In genomic region chr15:40443846-40444245, GRCh38 we compare ENCODE assay signal across 15 cellular contexts. TPM values are rescaled to one million over a fixed set of nuclear protein-coding genes. Genes with fewer than 3 reads are reported as not detected.
A peak's percentile ranks its signal among the peaks of the same experiment; 100 is the strongest.
DNase-seq lines count a peak whose midpoint lies in the region; ATAC-seq and TF ChIP-seq lines count a peak whose summit lies in the region.
"Had no signal": no experiment of that assay in that cellular context is flagged by ENCODE, and none has a peak within 500 bp of the region (broad histone marks: within the 10 kb centered on the region; RNA-seq: fewer than 3 reads in every experiment).

No MANE protein-coding gene starts in this region.

- peaks cover 33% of the 10 kb centered on the region for H3K4me1 Mint-ChIP-seq in MCF 10A (ENCODE audit: insufficient read depth, unreplicated experiment)
- peaks cover 30% of the 10 kb centered on the region for H3K4me1 Mint-ChIP-seq in activated T-helper 17 cell treated with anti-CD3 and anti-CD28 coated beads, Interleukin-2, amount 50 U/mL, for 72 hours

- CTCF ChIA-PET in MCF 10A (lab: Yijun Ruan, JAX) = interaction anchor here (0.6 to 1.5 kb wide), 3 partner anchors 9 to 146 kb away, joined by 3 to 5 read pairs (median 4); no protein-coding TSS in a partner anchor

- H3K27ac ChIP-seq in breast epithelium (peak overlapping the region in 1 of 2 donors; percentile 36), mesendoderm (ENCODE audit: low read depth, low read length) (no peak overlapping the region), psoas muscle (no peak overlapping the region)
- H3K27ac ChIP-seq: cardiac muscle cell, uterus had no signal

- H3K23ac ChIP-seq in mesendoderm (ENCODE audit: low read length) = no peak overlapping the region

- no peak overlapping the region for H2BK15ac ChIP-seq in mesendoderm (replicated peaks; ENCODE audit: low read depth)

- H3K27me3 Mint-ChIP-seq in MCF 10A (ENCODE audit: insufficient read depth, unreplicated experiment) = no peaks in the 10 kb centered on the region
- peaks cover 2% of the 10 kb centered on the region for H3K27me3 Mint-ChIP-seq in activated T-helper 17 cell treated with anti-CD3 and anti-CD28 coated beads, Interleukin-2, amount 50 U/mL, for 72 hours

- H2BK5ac ChIP-seq in mesendoderm (ENCODE audit: low read length) = no peak overlapping the region

- H3K27me3 ChIP-seq in breast epithelium = no peaks in the 10 kb centered on the region
- H3K27me3 ChIP-seq in mesendoderm (ENCODE audit: insufficient read depth, low read length, poor library complexity) = no peaks in the 10 kb centered on the region
- H3K27me3 ChIP-seq in psoas muscle (ENCODE audit: insufficient read depth in 3 of 3, low read length in 2 of 3) = no peaks in the 10 kb centered on the region
- H3K27me3 ChIP-seq: BE2C, cardiac muscle cell, uterus had no signal

- no peaks in the 10 kb centered on the region for H3K36me3 Mint-ChIP-seq in MCF 10A (ENCODE audit: insufficient read depth, unreplicated experiment)
- H3K36me3 Mint-ChIP-seq in activated T-helper 17 cell treated with anti-CD3 and anti-CD28 coated beads, Interleukin-2, amount 50 U/mL, for 72 hours (ENCODE audit: low read depth) = peaks cover 7% of the 10 kb centered on the region

- H3K9me3 ChIP-seq in breast epithelium = no peaks in the 10 kb centered on the region
- no peaks in the 10 kb centered on the region for H3K9me3 ChIP-seq in psoas muscle
- H3K9me3 ChIP-seq: BE2C, uterus had no signal

- no peak overlapping the region for H4K5ac ChIP-seq in mesendoderm (ENCODE audit: low read length)

- peak overlapping the region; percentile 77 for H3K9ac ChIP-seq in mesendoderm (ENCODE audit: low read length)

- TF ChIP-seq CTCF in MCF 10A (IDR thresholded peaks at IDR 0.05; ENCODE audit: unreplicated experiment) = no peak
- no peak for TF ChIP-seq CTCF in breast epithelium (IDR thresholded peaks at IDR 0.05)
- no peak for TF ChIP-seq CTCF in psoas muscle (IDR thresholded peaks at IDR 0.05)

- intact Hi-C loops in MCF 10A (cut with micrococcal nuclease) = loop anchor here (10.0 kb wide), 1 partner anchor 121 kb away; the partner anchor contains the start of genes CCDC32 and RPUSD2
- intact Hi-C loops in breast epithelium (cut with DNase I; ENCODE audit: low total_unique reads) = no loop called here
- intact Hi-C loops in psoas muscle (cut with DNase I) = loop anchor here (2.0 to 5.0 kb wide), 2 partner anchors 63 kb away; no protein-coding TSS in a partner anchor

- peaks cover 23% of the 10 kb centered on the region for H3K79me1 ChIP-seq in mesendoderm (ENCODE audit: low read length)

- H4K8ac ChIP-seq in mesendoderm (ENCODE audit: low read depth, low read length) = no peak overlapping the region

- H3K18ac ChIP-seq in mesendoderm (ENCODE audit: low read length) = no peak overlapping the region

- ATAC-seq in activated T-helper 17 cell treated with anti-CD3 and anti-CD28 coated beads, Interleukin-2, amount 50 U/mL, for 72 hours (replicated peaks) = no peak
- ATAC-seq in psoas muscle (no peak), HG03378 (IDR thresholded peaks at IDR 0.05; ENCODE audit: unreplicated experiment) (no peak)

- POLR2A ChIA-PET in MCF 10A (lab: Yijun Ruan, JAX) = interaction anchor here (1.2 to 4.6 kb wide), 2 partner anchors 12 to 25 kb away, joined by 3 to 25 read pairs; no protein-coding TSS in a partner anchor

- H3K27ac Mint-ChIP-seq in MCF 10A (ENCODE audit: low read depth, unreplicated experiment) = no peak overlapping the region
- peak overlapping the region; percentile 16 for H3K27ac Mint-ChIP-seq in activated T-helper 17 cell treated with anti-CD3 and anti-CD28 coated beads, Interleukin-2, amount 50 U/mL, for 72 hours

- peaks cover 10 to 15% of the 10 kb centered on the region in 2 donors for H3K4me1 ChIP-seq in breast epithelium
- peaks cover 30% of the 10 kb centered on the region for H3K4me1 ChIP-seq in mesendoderm (ENCODE audit: control insufficient read depth, low read depth, low read length)
- H3K4me1 ChIP-seq in psoas muscle = peaks cover 19% of the 10 kb centered on the region
- H3K4me1 ChIP-seq: uterus had no signal

- no peaks in the 10 kb centered on the region for H3K36me3 ChIP-seq in breast epithelium
- H3K36me3 ChIP-seq in mesendoderm (ENCODE audit: control insufficient read depth, insufficient read depth, low read length) = no peaks in the 10 kb centered on the region
- H3K36me3 ChIP-seq in psoas muscle (ENCODE audit: insufficient read depth in 1 of 2, low read depth in 1 of 2) = no peaks in the 10 kb centered on the region
- H3K36me3 ChIP-seq: BE2C, cardiac muscle cell, uterus had no signal

- H3K56ac ChIP-seq in mesendoderm (ENCODE audit: low read length) = peak overlapping the region; percentile 65

- H3K4me3 Mint-ChIP-seq in MCF 10A (ENCODE audit: unreplicated experiment) = peak overlapping the region; percentile 17
- peak overlapping the region; percentile 72 for H3K4me3 Mint-ChIP-seq in activated T-helper 17 cell treated with anti-CD3 and anti-CD28 coated beads, Interleukin-2, amount 50 U/mL, for 72 hours

- BruUV-seq in MCF 10A (replicated peaks; lab: Mats Ljungman, UMichigan) = no TSS peak

- DNase-seq in MCF 10A (ENCODE audit: unreplicated experiment) = no peak
- DNase-seq in breast epithelium (ENCODE audit: low spot score in 2 of 2) = no peak
- no peak for DNase-seq in mesendoderm
- no peak for DNase-seq in psoas muscle
- DNase-seq in HuH-7.5 (ENCODE audit: low spot score) = no peak
- DNase-seq in OCI-M2 (lab: John Stamatoyannopoulos, UW; ENCODE audit: unreplicated experiment) = no peak
- DNase-seq: activated CD4-positive, CD25-positive, alpha-beta regulatory T cell; BE2C; kidney; NCI-H187; stimulated activated CD4-positive, alpha-beta T cell treated with anti-CD3 and anti-CD28 coated beads, Interleukin-2, amount 100 ng/mL, for 24 hours; uterus had no signal

- H2BK120ac ChIP-seq in mesendoderm (ENCODE audit: low read depth, low read length) = no peak overlapping the region

- H2AK5ac ChIP-seq in mesendoderm (ENCODE audit: low read length) = no peak overlapping the region

- no peak for TF ChIP-seq POLR2A in breast epithelium (IDR thresholded peaks at IDR 0.05)

- H3K79me2 ChIP-seq in mesendoderm (ENCODE audit: control insufficient read depth, insufficient read depth, low read length) = peaks cover 70% of the 10 kb centered on the region

- no peak overlapping the region for H3K4me3 ChIP-seq in breast epithelium
- no peak overlapping the region for H3K4me3 ChIP-seq in mesendoderm (ENCODE audit: low read length)
- H3K4me3 ChIP-seq in psoas muscle = no peak overlapping the region
- H3K4me3 ChIP-seq: cardiac muscle cell, uterus had no signal

- no peak overlapping the region for H3K4me2 ChIP-seq in mesendoderm (ENCODE audit: low read length)

- no peak overlapping the region for H3K4ac ChIP-seq in mesendoderm (ENCODE audit: low read depth, low read length)

- no peaks in the 10 kb centered on the region for H3K9me3 Mint-ChIP-seq in MCF 10A (ENCODE audit: unreplicated experiment)
- H3K9me3 Mint-ChIP-seq in activated T-helper 17 cell treated with anti-CD3 and anti-CD28 coated beads, Interleukin-2, amount 50 U/mL, for 72 hours = no peaks in the 10 kb centered on the region

- no CpG with 5 or more reads among the region's 3 CpGs for WGBS in mesendoderm (ENCODE audit: extremely low coverage, insufficient coverage, low lambda C conversion rate)
- 79 to 81% (median 81%) methylated on average over 3 of the region's 3 CpGs for WGBS in psoas muscle, 3 donors

RNA-seq across cellular contexts. Expression of gene BAHD1, which starts 3.1 kb away (rescaled TPM):
- total RNA-seq in MCF 10A (2022) (14.9 and 15.1 TPM in 2 replicates), breast epithelium (10 to 100 TPM in 2 of 3 donors, 1 to 10 TPM in 1; 9.9 to 14.6 (median 11.8) TPM), psoas muscle (10 to 100 TPM; 12.5 to 15.6 (median 13.4) TPM)
- 10 to 100 TPM; 16.6 to 20.3 TPM for total RNA-seq in activated T-helper 17 cell treated with anti-CD3 and anti-CD28 coated beads, Interleukin-2, amount 50 U/mL, for 72 hours
- 19.9 TPM for polyA plus RNA-seq in mesendoderm (2013, experiment 1 of 2)
- polyA plus RNA-seq in mesendoderm (2013, experiment 2 of 2) = 20.3 TPM
- polyA plus RNA-seq in psoas muscle = 10 to 100 TPM in 2 of 3 donors, 1 to 10 TPM in 1; 9.9 to 14.6 (median 12.3) TPM

RNA-seq across cellular contexts. Expression of gene CHST14, which starts 26.9 kb away (rescaled TPM):
- total RNA-seq in MCF 10A (2022) (5.8 and 7.3 TPM in 2 replicates), breast epithelium (10 to 100 TPM in 1 of 3 donors, 1 to 10 TPM in 2; 8.8 to 10.8 (median 9.3) TPM), psoas muscle (1 to 10 TPM; 3.8 to 5.3 (median 4.2) TPM)
- total RNA-seq in activated T-helper 17 cell treated with anti-CD3 and anti-CD28 coated beads, Interleukin-2, amount 50 U/mL, for 72 hours = 10 to 100 TPM in 1 of 2 donors, 1 to 10 TPM in 1; 6.0 to 12.1 TPM
- polyA plus RNA-seq in mesendoderm (2013, experiment 1 of 2) = 12.4 TPM
- 12.4 TPM for polyA plus RNA-seq in mesendoderm (2013, experiment 2 of 2)
- 1 to 10 TPM; 2.5 to 4.5 (median 2.8) TPM for polyA plus RNA-seq in psoas muscle

RNA-seq across cellular contexts. Expression of gene IVD, which starts 38.3 kb away (rescaled TPM):
- 53.8 and 61.6 TPM in 2 replicates for total RNA-seq in MCF 10A (2022)
- 10 to 100 TPM; 43.8 to 72.7 (median 62.6) TPM for total RNA-seq in breast epithelium
- total RNA-seq in activated T-helper 17 cell treated with anti-CD3 and anti-CD28 coated beads, Interleukin-2, amount 50 U/mL, for 72 hours = 10 to 100 TPM; 48.8 to 57.9 TPM
- polyA plus RNA-seq in mesendoderm (2013, experiment 1 of 2) = 29.0 TPM
- 29.9 TPM for polyA plus RNA-seq in mesendoderm (2013, experiment 2 of 2)
- total RNA-seq in psoas muscle = 100 to 1,000 TPM in 1 of 4 donors, 10 to 100 TPM in 3; 46.5 to 102 (median 61.4) TPM
- 10 to 100 TPM; 27.1 to 35.6 (median 32.6) TPM for polyA plus RNA-seq in psoas muscle
